In genomic region chr15:72970965-72971746, GRCh38 we compare ENCODE assay signal across 13 cellular contexts.
DNase-seq lines count a peak whose midpoint lies in the region; TF ChIP-seq lines count a peak whose summit lies in the region.
"Had no signal": no experiment of that assay in that cellular context is flagged by ENCODE, and none has a peak within 500 bp of the region (broad histone marks: within the 10 kb centered on the region; RNA-seq: fewer than 3 reads in every experiment).

No MANE protein-coding gene starts in this region.

- H4K20me1 ChIP-seq in SK-N-SH (ENCODE audit: insufficient read depth), result no peaks in the 10 kb centered on the region
- H4K20me1 ChIP-seq: BLaER1 treated with 17β-estradiol and CSF1 and Interleukin-3, amounts not matched to agents 10 nM and 100 nM had no signal

- TF ChIP-seq EP300 in SK-N-SH (IDR thresholded peaks at IDR 0.05; ENCODE audit: borderline replicate concordance in 1 of 2, low read depth in 1 of 2, low read length in 1 of 2), result no peak

- H3K27ac ChIP-seq in left ventricle myocardium inferior (replicated peaks) (peak overlapping the region; percentile 30), SK-N-SH (ENCODE audit: low read depth in 2 of 2, low read length in 1 of 2) (no peak overlapping the region)
- H3K27ac ChIP-seq: BLaER1 treated with 17β-estradiol and CSF1 and Interleukin-3, amounts not matched to agents 10 nM and 100 nM; epithelial cell of prostate had no signal

- 43% methylated on average over 12 of the region's 12 CpGs for WGBS in SK-N-SH (ENCODE audit: low lambda C conversion rate)

- DNase-seq in AG08396 (ENCODE audit: low spot score) (peak; percentile 26), left ventricle myocardium inferior (no peak), renal cortical epithelial cell (ENCODE audit: low read depth) (peak; percentile 54), SK-N-SH (no peak), head of caudate nucleus (no peak), putamen (ENCODE audit: low spot score) (no peak)
- no peak for DNase-seq in stimulated activated CD4-positive, alpha-beta T cell treated with anti-CD3 and anti-CD28 coated beads, Interleukin-4, amount 100 ng/mL, for 4 hours
- DNase-seq: activated CD4-positive, alpha-beta T cell treated with anti-CD3 and anti-CD28 coated beads, Interleukin-2, amount 10 ng/mL, durations not matched to agents 7 days and 5 days; activated naive CD8-positive, alpha-beta T cell treated with anti-CD3 and anti-CD28 coated beads, Interleukin-2, amount 10 ng/mL, durations not matched to agents 7 days and 5 days; NCI-H1417 had no signal

- intact Hi-C loops in left ventricle myocardium inferior (cut with micrococcal nuclease), result no loop called here
- intact Hi-C loops in head of caudate nucleus (cut with DNase I), result no loop called here

- no peaks in the 10 kb centered on the region for H3K36me3 ChIP-seq in left ventricle myocardium inferior
- no peaks in the 10 kb centered on the region for H3K36me3 ChIP-seq in SK-N-SH (replicated peaks in 1 of 2; ENCODE audit: control insufficient read depth in 1 of 2, insufficient read depth in 2 of 2, low read length in 1 of 2)
- H3K36me3 ChIP-seq: BLaER1 treated with 17β-estradiol and CSF1 and Interleukin-3, amounts not matched to agents 10 nM and 100 nM had no signal

- no peaks in the 10 kb centered on the region for H3K9me3 ChIP-seq in left ventricle myocardium inferior (replicated peaks)
- no peaks in the 10 kb centered on the region for H3K9me3 ChIP-seq in SK-N-SH
- H3K9me3 ChIP-seq: BLaER1 treated with 17β-estradiol and CSF1 and Interleukin-3, amounts not matched to agents 10 nM and 100 nM had no signal

- no peaks in the 10 kb centered on the region for H3K9me2 ChIP-seq in SK-N-SH

- no peak overlapping the region for H3K9ac ChIP-seq in SK-N-SH
- H3K9ac ChIP-seq: BLaER1 treated with 17β-estradiol and CSF1 and Interleukin-3, amounts not matched to agents 10 nM and 100 nM had no signal

- H3K4me3 ChIP-seq in WI38 (ENCODE audit: low read depth, low read length) (peak overlapping the region; percentile 42), left ventricle myocardium inferior (peak overlapping the region; percentile 52), SK-N-SH (ENCODE audit: low read depth in 2 of 2, low read length in 1 of 2) (no peak overlapping the region)
- H3K4me3 ChIP-seq: BLaER1 treated with 17β-estradiol and CSF1 and Interleukin-3, amounts not matched to agents 10 nM and 100 nM had no signal

- no peak overlapping the region for H2AFZ ChIP-seq in SK-N-SH (ENCODE audit: low read depth)

- H3K79me2 ChIP-seq in SK-N-SH (ENCODE audit: insufficient read depth), result no peaks in the 10 kb centered on the region

- POLR2A ChIA-PET in SK-N-SH (lab: Yijun Ruan, JAX), result no interaction called here

- no peaks in the 10 kb centered on the region for H3F3A ChIP-seq in SK-N-SH (replicated peaks; ENCODE audit: insufficient read depth)

- CTCF ChIA-PET in SK-N-SH (lab: Yijun Ruan, JAX), result no interaction called here

- no peak overlapping the region; the same call in 1 of the 2 replicates for H3K4me2 ChIP-seq in SK-N-SH
- H3K4me2 ChIP-seq: BLaER1 treated with 17β-estradiol and CSF1 and Interleukin-3, amounts not matched to agents 10 nM and 100 nM had no signal

- H3K27me3 ChIP-seq in left ventricle myocardium inferior (ENCODE audit: low read depth), result peaks cover 74% of the 10 kb centered on the region
- no peaks in the 10 kb centered on the region for H3K27me3 ChIP-seq in SK-N-SH (ENCODE audit: insufficient read depth)
- H3K27me3 ChIP-seq: BLaER1 treated with 17β-estradiol and CSF1 and Interleukin-3, amounts not matched to agents 10 nM and 100 nM had no signal

- H3K4me1 ChIP-seq in left ventricle myocardium inferior (peaks cover 11% of the 10 kb centered on the region), SK-N-SH (ENCODE audit: control insufficient read depth in 1 of 2, insufficient read depth in 2 of 2, low read depth in 1 of 2, low read length in 1 of 2) (peaks cover 0 to 2% of the 10 kb centered on the region in 2 experiments; a peak in 1 of 4 replicates)
- H3K4me1 ChIP-seq: BLaER1 treated with 17β-estradiol and CSF1 and Interleukin-3, amounts not matched to agents 10 nM and 100 nM had no signal

- TF ChIP-seq CTCF in WI38 (IDR thresholded peaks at IDR 0.05; ENCODE audit: low read depth, low read length) (no peak), left ventricle myocardium inferior (IDR thresholded peaks at IDR 0.05; ENCODE audit: borderline replicate concordance) (no peak), SK-N-SH (IDR thresholded peaks at IDR 0.05) (no peak)

- TF ChIP-seq RAD21 in SK-N-SH (IDR thresholded peaks at IDR 0.05; ENCODE audit: low read length), result no peak

TF ChIP-seq in SK-N-SH, 30 proteins besides CTCF, POLR2A, EP300 and RAD21:
- TF ChIP-seq TEAD4 (IDR thresholded peaks at IDR 0.05; ENCODE audit: borderline replicate concordance, insufficient read depth) (no peak), RXRA (IDR thresholded peaks at IDR 0.05; ENCODE audit: borderline replicate concordance, low read depth) (no peak), GABPA (IDR thresholded peaks at IDR 0.05; ENCODE audit: low read depth) (no peak), NFIC (IDR thresholded peaks at IDR 0.05; ENCODE audit: borderline replicate concordance) (no peak), FOXJ3 (CRISPR knock-in tag; IDR thresholded peaks at IDR 0.05) (no peak), RFX5 (IDR thresholded peaks at IDR 0.05; ENCODE audit: low read length) (no peak), MAX (IDR thresholded peaks at IDR 0.05; ENCODE audit: low read depth) (no peak), TAF1 (IDR thresholded peaks at IDR 0.05; ENCODE audit: borderline replicate concordance, low read depth, low read length) (no peak), NRF1 (IDR thresholded peaks at IDR 0.05; ENCODE audit: low read depth, low read length) (no peak), IRF3 (IDR thresholded peaks at IDR 0.05; ENCODE audit: low read depth, low read length) (no peak), YY1 (IDR thresholded peaks at IDR 0.05; ENCODE audit: low read depth) (no peak), MXI1 (IDR thresholded peaks at IDR 0.05; ENCODE audit: low read depth, low read length) (no peak)
- TF ChIP-seq, protein P1, sequence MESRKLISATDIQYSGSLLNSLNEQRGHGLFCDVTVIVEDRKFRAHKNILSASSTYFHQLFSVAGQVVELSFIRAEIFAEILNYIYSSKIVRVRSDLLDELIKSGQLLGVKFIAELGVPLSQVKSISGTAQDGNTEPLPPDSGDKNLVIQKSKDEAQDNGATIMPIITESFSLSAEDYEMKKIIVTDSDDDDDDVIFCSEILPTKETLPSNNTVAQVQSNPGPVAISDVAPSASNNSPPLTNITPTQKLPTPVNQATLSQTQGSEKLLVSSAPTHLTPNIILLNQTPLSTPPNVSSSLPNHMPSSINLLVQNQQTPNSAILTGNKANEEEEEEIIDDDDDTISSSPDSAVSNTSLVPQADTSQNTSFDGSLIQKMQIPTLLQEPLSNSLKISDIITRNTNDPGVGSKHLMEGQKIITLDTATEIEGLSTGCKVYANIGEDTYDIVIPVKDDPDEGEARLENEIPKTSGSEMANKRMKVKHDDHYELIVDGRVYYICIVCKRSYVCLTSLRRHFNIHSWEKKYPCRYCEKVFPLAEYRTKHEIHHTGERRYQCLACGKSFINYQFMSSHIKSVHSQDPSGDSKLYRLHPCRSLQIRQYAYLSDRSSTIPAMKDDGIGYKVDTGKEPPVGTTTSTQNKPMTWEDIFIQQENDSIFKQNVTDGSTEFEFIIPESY (IDR thresholded peaks at IDR 0.05; ENCODE audit: borderline replicate concordance, low read depth), result no peak
- TF ChIP-seq, protein P2, sequence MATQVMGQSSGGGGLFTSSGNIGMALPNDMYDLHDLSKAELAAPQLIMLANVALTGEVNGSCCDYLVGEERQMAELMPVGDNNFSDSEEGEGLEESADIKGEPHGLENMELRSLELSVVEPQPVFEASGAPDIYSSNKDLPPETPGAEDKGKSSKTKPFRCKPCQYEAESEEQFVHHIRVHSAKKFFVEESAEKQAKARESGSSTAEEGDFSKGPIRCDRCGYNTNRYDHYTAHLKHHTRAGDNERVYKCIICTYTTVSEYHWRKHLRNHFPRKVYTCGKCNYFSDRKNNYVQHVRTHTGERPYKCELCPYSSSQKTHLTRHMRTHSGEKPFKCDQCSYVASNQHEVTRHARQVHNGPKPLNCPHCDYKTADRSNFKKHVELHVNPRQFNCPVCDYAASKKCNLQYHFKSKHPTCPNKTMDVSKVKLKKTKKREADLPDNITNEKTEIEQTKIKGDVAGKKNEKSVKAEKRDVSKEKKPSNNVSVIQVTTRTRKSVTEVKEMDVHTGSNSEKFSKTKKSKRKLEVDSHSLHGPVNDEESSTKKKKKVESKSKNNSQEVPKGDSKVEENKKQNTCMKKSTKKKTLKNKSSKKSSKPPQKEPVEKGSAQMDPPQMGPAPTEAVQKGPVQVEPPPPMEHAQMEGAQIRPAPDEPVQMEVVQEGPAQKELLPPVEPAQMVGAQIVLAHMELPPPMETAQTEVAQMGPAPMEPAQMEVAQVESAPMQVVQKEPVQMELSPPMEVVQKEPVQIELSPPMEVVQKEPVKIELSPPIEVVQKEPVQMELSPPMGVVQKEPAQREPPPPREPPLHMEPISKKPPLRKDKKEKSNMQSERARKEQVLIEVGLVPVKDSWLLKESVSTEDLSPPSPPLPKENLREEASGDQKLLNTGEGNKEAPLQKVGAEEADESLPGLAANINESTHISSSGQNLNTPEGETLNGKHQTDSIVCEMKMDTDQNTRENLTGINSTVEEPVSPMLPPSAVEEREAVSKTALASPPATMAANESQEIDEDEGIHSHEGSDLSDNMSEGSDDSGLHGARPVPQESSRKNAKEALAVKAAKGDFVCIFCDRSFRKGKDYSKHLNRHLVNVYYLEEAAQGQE (IDR thresholded peaks at IDR 0.05; ENCODE audit: low read depth, low read length), result no peak

Comparison
In these comparisons a context has a peak if more than half of its experiments do, and no peak if none do; other contexts are left out.
1. DNase-seq: peak in AG08396 (single experiment) and renal cortical epithelial cell (single experiment); none in left ventricle myocardium inferior (single experiment), SK-N-SH (single experiment), stimulated activated CD4-positive, alpha-beta T cell treated with anti-CD3 and anti-CD28 coated beads, Interleukin-4, amount 100 ng/mL, for 4 hours (0 of 2), head of caudate nucleus (0 of 42) and putamen (single experiment).
2. H3K4me3 ChIP-seq: peak in WI38 (single experiment) and left ventricle myocardium inferior (single experiment); none in SK-N-SH (0 of 2).